Comparison of ENCODE assay signal across 1 cellular context in genomic region chr12:110266381-110266909, GRCh38.
TF ChIP-seq lines count a peak whose summit lies in the region.

No MANE protein-coding gene starts in this region.

TF ChIP-seq in K562, 482 proteins besides CTCF, POLR2A, EP300 and RAD21 (continued from another document and continues in another):
- TF ChIP-seq MAX (CRISPR knock-in tag; IDR thresholded peaks at IDR 0.05) = peak; percentile 60; the same call in 1 of the 2 replicates
- TF ChIP-seq RBM34 (IDR thresholded peaks at IDR 0.05; ENCODE audit: borderline replicate concordance, insufficient read depth, low read length) = no peak
- TF ChIP-seq CHD4 (IDR thresholded peaks at IDR 0.05; ENCODE audit: insufficient read depth, insufficient replicate concordance, low read depth, low read length, poor library complexity, severe bottlenecking) = no peak
- no peak for TF ChIP-seq ZNF395 (CRISPR knock-in tag; IDR thresholded peaks at IDR 0.05)
- no peak for TF ChIP-seq ZBTB40 (IDR thresholded peaks at IDR 0.05)
- TF ChIP-seq ZBTB40 (CRISPR knock-in tag; IDR thresholded peaks at IDR 0.05) = no peak
- peak; percentile 78 for TF ChIP-seq ZNF592 (IDR thresholded peaks at IDR 0.05)
- TF ChIP-seq USF2 (CRISPR knock-in tag; IDR thresholded peaks at IDR 0.05) = peak; percentile 27; the same call in 1 of the 2 replicates
- no peak for TF ChIP-seq THRAP3 (IDR thresholded peaks at IDR 0.05; ENCODE audit: borderline replicate concordance)
- TF ChIP-seq NELFE (IDR thresholded peaks at IDR 0.05; ENCODE audit: insufficient read depth, insufficient read length) = no peak
- no peak for TF ChIP-seq HMG20A (CRISPR knock-in tag; conservative IDR thresholded peaks at IDR 0.05)
- TF ChIP-seq ZNF384 (IDR thresholded peaks at IDR 0.05; ENCODE audit: low read depth, low read length) = no peak
- TF ChIP-seq OTX1 (CRISPR knock-in tag; IDR thresholded peaks at IDR 0.05) = no peak
- TF ChIP-seq FIP1L1 (IDR thresholded peaks at IDR 0.05; ENCODE audit: low read depth, low read length, poor library complexity, severe bottlenecking) = no peak
- no peak for TF ChIP-seq PATZ1 (CRISPR knock-in tag; IDR thresholded peaks at IDR 0.05; ENCODE audit: borderline replicate concordance)
- no peak for TF ChIP-seq HMGN3 (IDR thresholded peaks at IDR 0.05; ENCODE audit: borderline replicate concordance, extremely low read depth, insufficient read length, low read depth, low read length)
- TF ChIP-seq EP400 (IDR thresholded peaks at IDR 0.05) = peak; percentile 15; the same call in 1 of the 2 replicates
- TF ChIP-seq ZNF507 (tag; conservative IDR thresholded peaks at IDR 0.05) = no peak
- TF ChIP-seq ELF1 (tag; IDR thresholded peaks at IDR 0.05) = peak; percentile 28; the same call in 1 of the 2 replicates
- TF ChIP-seq SRSF7 (optimal IDR thresholded peaks at IDR 0.05; ENCODE audit: low read depth, low read length) = no peak
- TF ChIP-seq TFAM (CRISPR knock-in tag; conservative IDR thresholded peaks at IDR 0.05) = no peak
- no peak for TF ChIP-seq ZFP91 (CRISPR knock-in tag; IDR thresholded peaks at IDR 0.05)
- no peak for TF ChIP-seq ZBTB12 (CRISPR knock-in tag; IDR thresholded peaks at IDR 0.05)
- TF ChIP-seq NR4A1 (CRISPR knock-in tag; IDR thresholded peaks at IDR 0.05) = no peak
- TF ChIP-seq NR4A1 (tag; IDR thresholded peaks at IDR 0.05) = peak; percentile 70; the same call in 1 of the 2 replicates
